13 cellular contexts compared by ENCODE assay signal in the genomic region with DNA sequence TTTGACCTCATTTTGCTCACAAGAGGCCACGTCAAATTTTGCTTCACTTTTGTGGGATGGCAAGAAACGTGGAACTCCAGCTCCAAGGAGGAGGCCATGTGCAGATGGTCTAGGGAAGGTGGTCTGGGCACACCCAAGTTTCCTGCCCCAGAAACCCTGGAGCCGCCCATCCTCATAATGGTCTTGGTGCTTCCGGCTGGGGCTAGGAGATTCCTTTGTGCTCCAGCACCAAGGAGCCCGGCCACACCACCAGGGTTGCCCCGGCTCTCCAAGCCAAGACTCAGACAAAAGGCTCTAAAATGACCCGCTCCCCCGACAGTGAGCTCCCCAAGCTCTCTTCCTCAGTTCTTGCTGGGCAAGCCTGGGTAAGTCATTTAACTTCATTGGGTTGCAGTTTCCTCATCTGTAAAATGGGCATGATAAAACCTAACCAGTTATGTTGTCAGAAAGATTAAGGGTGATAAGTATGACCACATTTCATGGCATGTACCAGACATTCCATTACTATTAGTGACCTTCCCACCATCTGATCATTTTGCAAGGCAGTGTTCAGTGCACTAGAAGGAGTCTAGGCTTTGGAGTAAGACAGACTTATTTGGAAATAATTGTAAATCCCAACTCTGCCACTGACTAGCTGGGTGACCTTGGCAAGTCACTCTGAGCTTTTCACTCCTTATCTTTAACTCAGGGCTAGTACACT. TPM values are rescaled to one million over a fixed set of nuclear protein-coding genes. Genes with fewer than 3 reads are reported as not detected.
DNase-seq lines count a peak whose midpoint lies in the region; TF ChIP-seq lines count a peak whose summit lies in the region.
"Had no signal": no experiment of that assay in that cellular context is flagged by ENCODE, and none has a peak within 500 bp of the region (broad histone marks: within the 10 kb centered on the region; RNA-seq: fewer than 3 reads in every experiment).

No MANE protein-coding gene starts in this region.

- CTCF ChIA-PET in SK-N-SH (lab: Yijun Ruan, JAX), result interaction anchor here (1.4 kb wide), 1 partner anchor 18 kb away, joined by 5 read pairs; no protein-coding TSS in a partner anchor

- H2BK5ac ChIP-seq in trophoblast cell (ENCODE audit: low read depth, low read length, poor library complexity), result peak overlapping the region; percentile 42

- H3K27ac ChIP-seq in SK-N-SH (ENCODE audit: low read depth in 2 of 2, low read length in 1 of 2) (peak overlapping the region; percentile 50 to 99), trophoblast cell (ENCODE audit: low read depth, low read length) (peak overlapping the region; percentile 3)
- H3K27ac ChIP-seq: neutrophil had no signal

- peak; percentile 82 for DNase-seq in ELR (ENCODE audit: low read depth)
- no peak for DNase-seq in SK-N-SH
- DNase-seq in fibroblast of peridontal ligament (ENCODE audit: extremely low read depth), result peak; percentile 60
- DNase-seq in trophoblast cell, result peak; percentile 49 to 84
- no peak for DNase-seq in GM20000 (ENCODE audit: low spot score)
- no peak for DNase-seq in DMS 273 treated with DMSO at 0.1 percent for 48 hours (lab: John Stamatoyannopoulos, UW)
- DNase-seq in DMS153 treated with DMSO at 0.1 percent for 48 hours (lab: John Stamatoyannopoulos, UW; ENCODE audit: unreplicated experiment), result no peak
- DNase-seq in activated effector memory CD4-positive, alpha-beta T cell treated with Interleukin-2 at 50 U/mL for 16 hours, result no peak
- DNase-seq: activated CD4-positive, alpha-beta T cell treated with anti-CD3 and anti-CD28 coated beads for 1 hour; activated T-cell treated with anti-CD3 and anti-CD28 coated beads, Interleukin-2, amount 50 U/mL, for 72 hours; NCI-H1105 treated with DMSO at 0.1 percent for 48 hours; NCI-H526 had no signal

- H3K36me3 ChIP-seq in SK-N-SH (replicated peaks in 1 of 2; ENCODE audit: control insufficient read depth in 1 of 2, insufficient read depth in 2 of 2, low read length in 1 of 2) (peaks cover 43 to 51% of the 10 kb centered on the region in 2 experiments), trophoblast cell (ENCODE audit: control insufficient read depth in 1 of 2, insufficient read depth in 2 of 2, low read length in 2 of 2) (peaks cover 5 to 8% of the 10 kb centered on the region in 2 experiments)
- H3K36me3 ChIP-seq: neutrophil had no signal

- peak overlapping the region; percentile 24 for H3K14ac ChIP-seq in trophoblast cell (ENCODE audit: low read length)

- H3K27me3 ChIP-seq in SK-N-SH (ENCODE audit: insufficient read depth), result no peaks in the 10 kb centered on the region
- no peaks in the 10 kb centered on the region for H3K27me3 ChIP-seq in trophoblast cell (ENCODE audit: insufficient read depth, low read length)

- H3K79me2 ChIP-seq in SK-N-SH (ENCODE audit: insufficient read depth) (peaks cover 79% of the 10 kb centered on the region), trophoblast cell (ENCODE audit: control insufficient read depth, insufficient read depth, low read length, poor library complexity) (no peaks in the 10 kb centered on the region)

- H2AFZ ChIP-seq in SK-N-SH (ENCODE audit: low read depth), result no peak overlapping the region
- no peak overlapping the region for H2AFZ ChIP-seq in trophoblast cell (ENCODE audit: insufficient read depth, low read length, poor library complexity)

- TF ChIP-seq CTCF in SK-N-SH (IDR thresholded peaks at IDR 0.05) (no peak), GM20000 (IDR thresholded peaks at IDR 0.05; ENCODE audit: extremely low read depth, missing control alignments) (no peak)

- H3K9me2 ChIP-seq in SK-N-SH, result no peaks in the 10 kb centered on the region

- H2BK12ac ChIP-seq in trophoblast cell (ENCODE audit: low read length), result peak overlapping the region; percentile 55

- no peak overlapping the region for H3K4me3 ChIP-seq in SK-N-SH (ENCODE audit: low read depth in 2 of 2, low read length in 1 of 2)
- no peak overlapping the region for H3K4me3 ChIP-seq in trophoblast cell (ENCODE audit: low read depth, low read length)

- H3F3A ChIP-seq in SK-N-SH (replicated peaks; ENCODE audit: insufficient read depth), result peaks cover 97% of the 10 kb centered on the region

- H4K20me1 ChIP-seq in SK-N-SH (ENCODE audit: insufficient read depth), result no peaks in the 10 kb centered on the region

- TF ChIP-seq EP300 in SK-N-SH (IDR thresholded peaks at IDR 0.05; ENCODE audit: borderline replicate concordance in 1 of 2, low read depth in 1 of 2, low read length in 1 of 2), result 0 out of 4 replicates have a peak, but pooled peaks of 1 of the 2 experiments have one; percentile 24

- WGBS in SK-N-SH (ENCODE audit: low lambda C conversion rate), result 95% methylated on average over 8 of the region's 8 CpGs
- WGBS in trophoblast cell (ENCODE audit: extremely low coverage, insufficient coverage, insufficient read length), result no CpG with 5 or more reads among the region's 8 CpGs

- no peak overlapping the region for H3K23ac ChIP-seq in trophoblast cell (ENCODE audit: low read length)

- H3K4me2 ChIP-seq in SK-N-SH, result peak overlapping the region; percentile 20; the same call in 1 of the 2 replicates
- H3K4me2 ChIP-seq in trophoblast cell (ENCODE audit: low read length), result peak overlapping the region; percentile 9

- no peak overlapping the region for H4K12ac ChIP-seq in trophoblast cell (ENCODE audit: low read depth, low read length)

- peak overlapping the region; percentile 50 for H4K8ac ChIP-seq in trophoblast cell (ENCODE audit: low read depth, low read length)

- POLR2A ChIA-PET in SK-N-SH (lab: Yijun Ruan, JAX), result no interaction called here

- peak overlapping the region; percentile 54; the same call in 1 of the 2 replicates for H3K9ac ChIP-seq in SK-N-SH
- H3K9ac ChIP-seq in trophoblast cell (ENCODE audit: low read length), result no peak overlapping the region

- H2BK120ac ChIP-seq in trophoblast cell (ENCODE audit: insufficient read depth, low read length, poor library complexity), result no peak overlapping the region

- H3K4ac ChIP-seq in trophoblast cell (ENCODE audit: low read depth, low read length), result no peak overlapping the region

- H2AK5ac ChIP-seq in trophoblast cell (ENCODE audit: low read length), result peak overlapping the region; percentile 2

- peak overlapping the region; percentile 55 for H4K91ac ChIP-seq in trophoblast cell (ENCODE audit: low read depth, low read length)

- H3K79me1 ChIP-seq in trophoblast cell (ENCODE audit: low read length), result peaks cover 8% of the 10 kb centered on the region

- no peaks in the 10 kb centered on the region for H3K9me3 ChIP-seq in SK-N-SH
- H3K9me3 ChIP-seq in trophoblast cell (ENCODE audit: insufficient read depth, low read depth, low read length), result peaks cover 5% of the 10 kb centered on the region
- H3K9me3 ChIP-seq: neutrophil had no signal

- no peak for TF ChIP-seq RAD21 in SK-N-SH (IDR thresholded peaks at IDR 0.05; ENCODE audit: low read length)

- peaks cover 52 to 68% of the 10 kb centered on the region in 2 experiments for H3K4me1 ChIP-seq in SK-N-SH (ENCODE audit: control insufficient read depth in 1 of 2, insufficient read depth in 2 of 2, low read depth in 1 of 2, low read length in 1 of 2)
- peaks cover 23 to 25% of the 10 kb centered on the region in 2 experiments for H3K4me1 ChIP-seq in trophoblast cell (ENCODE audit: control insufficient read depth in 1 of 2, insufficient read depth in 2 of 2, low read length in 2 of 2)

- H3K18ac ChIP-seq in trophoblast cell (ENCODE audit: low read length), result no peak overlapping the region

TF ChIP-seq in SK-N-SH, 30 proteins besides CTCF, POLR2A, EP300 and RAD21 (continues in another document):
- peak; percentile 53; the same call in 1 of the 2 replicates for TF ChIP-seq JUND (IDR thresholded peaks at IDR 0.05)
- peak; percentile 32; the same call in 1 of the 2 replicates for TF ChIP-seq NFIC (IDR thresholded peaks at IDR 0.05; ENCODE audit: borderline replicate concordance)
- no peak for TF ChIP-seq CHD2 (IDR thresholded peaks at IDR 0.05; ENCODE audit: low read length, partially characterized antibody)
- TF ChIP-seq, protein P1, sequence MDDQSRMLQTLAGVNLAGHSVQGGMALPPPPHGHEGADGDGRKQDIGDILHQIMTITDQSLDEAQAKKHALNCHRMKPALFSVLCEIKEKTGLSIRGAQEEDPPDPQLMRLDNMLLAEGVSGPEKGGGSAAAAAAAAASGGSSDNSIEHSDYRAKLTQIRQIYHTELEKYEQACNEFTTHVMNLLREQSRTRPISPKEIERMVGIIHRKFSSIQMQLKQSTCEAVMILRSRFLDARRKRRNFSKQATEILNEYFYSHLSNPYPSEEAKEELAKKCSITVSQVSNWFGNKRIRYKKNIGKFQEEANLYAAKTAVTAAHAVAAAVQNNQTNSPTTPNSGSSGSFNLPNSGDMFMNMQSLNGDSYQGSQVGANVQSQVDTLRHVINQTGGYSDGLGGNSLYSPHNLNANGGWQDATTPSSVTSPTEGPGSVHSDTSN (IDR thresholded peaks at IDR 0.05), result peak; percentile 70
- TF ChIP-seq SIN3A (IDR thresholded peaks at IDR 0.05; ENCODE audit: borderline replicate concordance, low read depth, low read length), result no peak
- no peak for TF ChIP-seq SMC3 (IDR thresholded peaks at IDR 0.05; ENCODE audit: low read depth, low read length)
- peak; percentile 26; the same call in 1 of the 2 replicates for TF ChIP-seq POLR2AphosphoS5 (IDR thresholded peaks at IDR 0.05; ENCODE audit: low read depth, low read length)
- TF ChIP-seq, protein P2, sequence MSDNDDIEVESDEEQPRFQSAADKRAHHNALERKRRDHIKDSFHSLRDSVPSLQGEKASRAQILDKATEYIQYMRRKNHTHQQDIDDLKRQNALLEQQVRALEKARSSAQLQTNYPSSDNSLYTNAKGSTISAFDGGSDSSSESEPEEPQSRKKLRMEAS (IDR thresholded peaks at IDR 0.05; ENCODE audit: low read depth), result no peak

RNA-seq across cellular contexts. Expression of a gene that starts 23.3 kb away (rescaled TPM):
- 1,174 and 1,491 TPM in 2 replicates for polyA plus RNA-seq in SK-N-SH (2012; rRNA removed)
- polyA plus RNA-seq in SK-N-SH (2012; cell fraction: cytosol; rRNA removed), result 1,028 and 1,442 TPM in 2 replicates
- polyA plus RNA-seq in SK-N-SH (2012; cell fraction: nucleus; rRNA removed), result 933 and 1,160 TPM in 2 replicates
- polyA plus RNA-seq in trophoblast cell (2013), result 41.2 and 42.2 TPM in 2 replicates

Comparison
In these comparisons a context has a peak if more than half of its experiments do, and no peak if none do; other contexts are left out.
1. DNase-seq: peak in ELR (single experiment), fibroblast of peridontal ligament (single experiment) and trophoblast cell (2 of 2); none in SK-N-SH (single experiment), GM20000 (single experiment), DMS 273 treated with DMSO at 0.1 percent for 48 hours (single experiment), DMS153 treated with DMSO at 0.1 percent for 48 hours (single experiment) and activated effector memory CD4-positive, alpha-beta T cell treated with Interleukin-2 at 50 U/mL for 16 hours (single experiment).